ENCODE assay signal across 11 cellular contexts in genomic region chr3:30248423-30248822, GRCh38.
DNase-seq lines count a peak whose midpoint lies in the region; ATAC-seq and TF ChIP-seq lines count a peak whose summit lies in the region.
"Had no signal": no experiment of that assay in that cellular context is flagged by ENCODE, and none has a peak within 500 bp of the region (broad histone marks: within the 10 kb centered on the region; RNA-seq: fewer than 3 reads in every experiment).

No MANE protein-coding gene starts in this region.

- H3K14ac ChIP-seq in mesenchymal stem cell (ENCODE audit: low read length in 2 of 2): no peak overlapping the region

- H3K27me3 ChIP-seq in mesenchymal stem cell (ENCODE audit: control insufficient read depth in 1 of 2, insufficient read depth in 1 of 2, low read length in 2 of 2): no peaks in the 10 kb centered on the region
- H3K27me3 ChIP-seq: tibial artery had no signal

- H3K9me3 ChIP-seq in mesenchymal stem cell (ENCODE audit: control insufficient read depth, low read length): no peaks in the 10 kb centered on the region
- H3K9me3 ChIP-seq: left ventricle myocardium inferior, tibial artery had no signal

- H3K23ac ChIP-seq in mesenchymal stem cell (ENCODE audit: low read length in 2 of 2): no peak overlapping the region

- intact Hi-C loops in activated CD4-positive, alpha-beta T cell treated with anti-CD3 and anti-CD28 coated beads for 36 hours (cut with DNase I, micrococcal nuclease): no loop called here

- no peaks in the 10 kb centered on the region for H3K4me1 ChIP-seq in mesenchymal stem cell (ENCODE audit: control insufficient read depth, insufficient read depth, low read depth, low read length)
- H3K4me1 ChIP-seq: left ventricle myocardium inferior, parathyroid adenoma, tibial artery had no signal

- peak; percentile 80 for ATAC-seq in activated CD4-positive, alpha-beta T cell treated with anti-CD3 and anti-CD28 coated beads for 36 hours
- peak; percentile 95 for ATAC-seq in GM21576 (IDR thresholded peaks at IDR 0.05; ENCODE audit: unreplicated experiment)
- peak; percentile 95 for ATAC-seq in HG03159 (IDR thresholded peaks at IDR 0.05; ENCODE audit: unreplicated experiment)

- TF ChIP-seq CTCF in progenitor cell of endocrine pancreas (IDR thresholded peaks at IDR 0.05; ENCODE audit: unreplicated experiment): no peak

- no peak overlapping the region for H3K4ac ChIP-seq in mesenchymal stem cell (ENCODE audit: low read depth in 1 of 2, low read length in 2 of 2)

- H3K27ac ChIP-seq in mesenchymal stem cell (ENCODE audit: low read length, poor library complexity, severe bottlenecking): no peak overlapping the region
- H3K27ac ChIP-seq: left ventricle myocardium inferior, parathyroid adenoma, tibial artery had no signal

- H3K27ac Mint-ChIP-seq in activated CD4-positive, alpha-beta T cell treated with anti-CD3 and anti-CD28 coated beads for 36 hours: no peak overlapping the region
- H3K27ac Mint-ChIP-seq in immature natural killer cell (no peak overlapping the region), progenitor cell of endocrine pancreas (no peak overlapping the region)

- no peak overlapping the region for H3K4me3 ChIP-seq in mesenchymal stem cell (ENCODE audit: insufficient read depth in 1 of 2, low read depth in 1 of 2, low read length in 2 of 2)
- H3K4me3 ChIP-seq: left ventricle myocardium inferior, tibial artery had no signal

- no peak overlapping the region for H4K8ac ChIP-seq in mesenchymal stem cell (ENCODE audit: low read length)

- H2BK5ac ChIP-seq in mesenchymal stem cell (ENCODE audit: low read depth, low read length, poor library complexity, severe bottlenecking): no peak overlapping the region

- H2BK120ac ChIP-seq in mesenchymal stem cell (ENCODE audit: low read depth, low read length): no peak overlapping the region

- no peak overlapping the region for H3K18ac ChIP-seq in mesenchymal stem cell (ENCODE audit: low read depth in 1 of 2, low read length in 2 of 2)

- peaks cover 6% of the 10 kb centered on the region for H3K4me1 Mint-ChIP-seq in activated CD4-positive, alpha-beta T cell treated with anti-CD3 and anti-CD28 coated beads for 36 hours
- H3K4me1 Mint-ChIP-seq in immature natural killer cell (peaks cover 0 to 8% of the 10 kb centered on the region in 2 donors), progenitor cell of endocrine pancreas (ENCODE audit: low read depth) (peaks cover 3% of the 10 kb centered on the region)

- no peak overlapping the region for H4K91ac ChIP-seq in mesenchymal stem cell (ENCODE audit: low read length)

- no peaks in the 10 kb centered on the region for H3K79me1 ChIP-seq in mesenchymal stem cell (replicated peaks; ENCODE audit: low read length, poor library complexity, severe bottlenecking)

- peaks cover 5% of the 10 kb centered on the region for H3K27me3 Mint-ChIP-seq in activated CD4-positive, alpha-beta T cell treated with anti-CD3 and anti-CD28 coated beads for 36 hours
- peaks cover 0 to 5% (median under 1%) of the 10 kb centered on the region in 3 donors for H3K27me3 Mint-ChIP-seq in immature natural killer cell (ENCODE audit: low read depth in 3 of 3)
- H3K27me3 Mint-ChIP-seq in progenitor cell of endocrine pancreas: no peaks in the 10 kb centered on the region

- CTCF ChIA-PET in activated CD4-positive, alpha-beta T cell treated with anti-CD3 and anti-CD28 coated beads for 36 hours (lab: Charles Lee): no interaction called here

- no peaks in the 10 kb centered on the region for H3K36me3 ChIP-seq in mesenchymal stem cell (ENCODE audit: control insufficient read depth in 1 of 2, insufficient read depth in 2 of 2, low read depth in 1 of 2, low read length in 2 of 2)
- H3K36me3 ChIP-seq: left ventricle myocardium inferior, tibial artery had no signal

- H3K4me2 ChIP-seq in mesenchymal stem cell (ENCODE audit: low read length, poor library complexity, severe bottlenecking): no peak overlapping the region

- WGBS in mesenchymal stem cell: no CpG with 5 or more reads among the region's 1 CpG

- H3K36me3 Mint-ChIP-seq in activated CD4-positive, alpha-beta T cell treated with anti-CD3 and anti-CD28 coated beads for 36 hours (ENCODE audit: low read depth): no peaks in the 10 kb centered on the region
- H3K36me3 Mint-ChIP-seq in immature natural killer cell: no peaks in the 10 kb centered on the region
- H3K36me3 Mint-ChIP-seq in progenitor cell of endocrine pancreas (ENCODE audit: insufficient read depth): no peaks in the 10 kb centered on the region

- peak overlapping the region; percentile 33 for H3K9ac ChIP-seq in mesenchymal stem cell (ENCODE audit: low read length)
- H3K9ac ChIP-seq: parathyroid adenoma had no signal

- H2AFZ ChIP-seq in mesenchymal stem cell (ENCODE audit: low read depth, low read length): no peak overlapping the region
- H2AFZ ChIP-seq: parathyroid adenoma had no signal

- no peak overlapping the region for H2AK5ac ChIP-seq in mesenchymal stem cell (ENCODE audit: low read length, severe bottlenecking)

- H2BK12ac ChIP-seq in mesenchymal stem cell (ENCODE audit: low read length in 2 of 2): no peak overlapping the region

- POLR2A ChIA-PET in activated CD4-positive, alpha-beta T cell treated with anti-CD3 and anti-CD28 coated beads for 36 hours (lab: Charles Lee): no interaction called here

- H2BK15ac ChIP-seq in mesenchymal stem cell (ENCODE audit: low read depth, poor library complexity, severe bottlenecking): no peak overlapping the region

- no peak for DNase-seq in activated CD4-positive, alpha-beta T cell treated with anti-CD3 and anti-CD28 coated beads for 36 hours
- no peak for DNase-seq in activated CD4-positive, alpha-beta T cell treated with anti-CD3 and anti-CD28 coated beads for 48 hours
- peak; percentile 39 for DNase-seq in mesenchymal stem cell
- DNase-seq in immature natural killer cell: no peak
- no peak for DNase-seq in NCI-H82 treated with DMSO at 0.1 percent for 48 hours (lab: John Stamatoyannopoulos, UW; ENCODE audit: unreplicated experiment)
- DNase-seq in progenitor cell of endocrine pancreas (ENCODE audit: low spot score, unreplicated experiment): no peak
- DNase-seq: left ventricle myocardium inferior, tibial artery had no signal

- H3K4me3 Mint-ChIP-seq in activated CD4-positive, alpha-beta T cell treated with anti-CD3 and anti-CD28 coated beads for 36 hours: no peak overlapping the region
- H3K4me3 Mint-ChIP-seq in immature natural killer cell (no peak overlapping the region), progenitor cell of endocrine pancreas (ENCODE audit: low read depth) (no peak overlapping the region)

- peaks cover 1% of the 10 kb centered on the region for H3K9me3 Mint-ChIP-seq in activated CD4-positive, alpha-beta T cell treated with anti-CD3 and anti-CD28 coated beads for 36 hours (ENCODE audit: low read depth)
- H3K9me3 Mint-ChIP-seq in immature natural killer cell (no peaks in the 10 kb centered on the region), progenitor cell of endocrine pancreas (ENCODE audit: low read depth) (no peaks in the 10 kb centered on the region)
